ENCODE assay signal across 30 cellular contexts in the genomic region with DNA sequence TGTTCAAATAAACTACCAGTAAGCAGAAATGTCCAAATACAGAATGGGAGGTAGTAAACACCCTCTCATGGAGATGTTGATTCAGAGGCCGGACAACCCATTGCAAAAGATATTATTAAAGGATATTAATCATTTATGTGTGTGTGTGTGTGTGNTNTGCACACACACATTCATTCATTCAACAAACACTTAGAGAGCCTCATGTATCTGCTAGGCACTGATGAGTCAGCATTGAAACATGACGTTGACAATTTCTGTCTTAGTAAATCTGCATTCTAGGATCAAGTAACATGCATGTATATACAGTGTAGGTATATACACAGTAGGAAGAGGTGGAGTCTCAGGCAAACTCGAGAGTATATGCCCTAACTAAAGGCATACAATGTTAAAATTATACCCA.
DNase-seq lines count a peak whose midpoint lies in the region; ATAC-seq, FAIRE-seq and TF ChIP-seq lines count a peak whose summit lies in the region.
"Had no signal": no experiment of that assay in that cellular context is flagged by ENCODE, and none has a peak within 500 bp of the region (broad histone marks: within the 10 kb centered on the region; RNA-seq: fewer than 3 reads in every experiment).

No MANE protein-coding gene starts in this region.

- no peak overlapping the region for H3K4me3 Mint-ChIP-seq in immature natural killer cell
- H3K4me3 Mint-ChIP-seq in activated T-cell treated with anti-CD3 and anti-CD28 coated beads, Interleukin-2, amount 50 U/mL, for 4 hours, result no peak overlapping the region
- no peak overlapping the region for H3K4me3 Mint-ChIP-seq in CD8-positive, alpha-beta memory T cell
- H3K4me3 Mint-ChIP-seq: CD4-positive, CD25-positive, alpha-beta regulatory T cell; HFFc6 had no signal

- no peaks in the 10 kb centered on the region for H3K9me1 ChIP-seq in K562 (ENCODE audit: control insufficient read depth, insufficient read depth, low read length)

- no peaks in the 10 kb centered on the region for H3K4me1 Mint-ChIP-seq in immature natural killer cell
- no peaks in the 10 kb centered on the region for H3K4me1 Mint-ChIP-seq in activated T-cell treated with anti-CD3 and anti-CD28 coated beads, Interleukin-2, amount 50 U/mL, for 4 hours (ENCODE audit: low read depth)
- H3K4me1 Mint-ChIP-seq in CD8-positive, alpha-beta memory T cell, result no peaks in the 10 kb centered on the region

- H3K36me3 ChIP-seq in SK-N-SH (replicated peaks in 1 of 2; ENCODE audit: control insufficient read depth in 1 of 2, insufficient read depth in 2 of 2, low read length in 1 of 2) (no peaks in the 10 kb centered on the region), K562 (ENCODE audit: control insufficient read depth, insufficient read depth, low read length) (no peaks in the 10 kb centered on the region), mesenchymal stem cell (ENCODE audit: control insufficient read depth in 1 of 2, insufficient read depth in 2 of 2, low read depth in 1 of 2, low read length in 2 of 2) (no peaks in the 10 kb centered on the region), smooth muscle cell (ENCODE audit: low read depth) (no peaks in the 10 kb centered on the region)
- no peaks in the 10 kb centered on the region for H3K36me3 ChIP-seq in CD8-positive, alpha-beta memory T cell (ENCODE audit: insufficient read depth, low read length)
- H3K36me3 ChIP-seq: BLaER1, HAP-1 had no signal

- H3K27ac ChIP-seq in SK-N-SH (ENCODE audit: low read depth in 2 of 2, low read length in 1 of 2) (peak overlapping the region in 1 of 2 experiments; percentile 79; a peak in 2 of 4 replicates), K562 (ENCODE audit: extremely low read depth, low read depth, low read length) (no peak overlapping the region), mesenchymal stem cell (ENCODE audit: low read length, poor library complexity, severe bottlenecking) (no peak overlapping the region), smooth muscle cell (ENCODE audit: low read depth) (peak overlapping the region; percentile 100)
- no peak overlapping the region for H3K27ac ChIP-seq in CD8-positive, alpha-beta memory T cell (ENCODE audit: low read depth, low read length)
- H3K27ac ChIP-seq: BLaER1, SK-N-MC had no signal

- no peak for FAIRE-seq in K562 (lab: Jason Lieb, UNC)
- FAIRE-seq: GM12878, RCC 7860 had no signal

- no TSS peak for BruUV-seq in K562 (replicated peaks; lab: Mats Ljungman, UMichigan)

- H3K4me1 ChIP-seq in SK-N-SH (ENCODE audit: control insufficient read depth in 1 of 2, insufficient read depth in 2 of 2, low read depth in 1 of 2, low read length in 1 of 2) (peaks cover 0 to 22% of the 10 kb centered on the region in 2 experiments; a peak in 3 of 4 replicates), K562 (replicated peaks in 1 of 2; ENCODE audit: control insufficient read depth in 2 of 2, insufficient read depth in 2 of 2, low read length in 2 of 2) (no peaks in the 10 kb centered on the region), mesenchymal stem cell (ENCODE audit: control insufficient read depth, insufficient read depth, low read depth, low read length) (peaks cover 4% of the 10 kb centered on the region), smooth muscle cell (ENCODE audit: low read depth) (peaks cover 25% of the 10 kb centered on the region)
- H3K4me1 ChIP-seq in CD8-positive, alpha-beta memory T cell (ENCODE audit: insufficient read depth, low read length), result no peaks in the 10 kb centered on the region
- H3K4me1 ChIP-seq: BLaER1, HAP-1 had no signal

- H3K18ac ChIP-seq in mesenchymal stem cell (ENCODE audit: low read depth in 1 of 2, low read length in 2 of 2), result no peak overlapping the region

- no peak overlapping the region for H2BK120ac ChIP-seq in mesenchymal stem cell (ENCODE audit: low read depth, low read length)

- 67% methylated on average over 3 of the region's 3 CpGs for WGBS in SK-N-SH (ENCODE audit: low lambda C conversion rate)
- 0% methylated on average over 3 of the region's 3 CpGs for WGBS in K562 (ENCODE audit: insufficient coverage, low coverage, missing lambda C conversion rate)
- WGBS in mesenchymal stem cell, result 86% methylated on average over 1 of the region's 3 CpGs
- 71% methylated on average over 3 of the region's 3 CpGs for WGBS in smooth muscle cell (ENCODE audit: low lambda C conversion rate)

- DNase-seq in SK-N-SH, result no peak
- no peak for DNase-seq in K562 (ENCODE audit: extremely low read depth in 1 of 4, low spot score in 3 of 4)
- no peak for DNase-seq in mesenchymal stem cell
- DNase-seq in smooth muscle cell (lab: John Stamatoyannopoulos, UW; ENCODE audit: unreplicated experiment), result no peak
- no peak for DNase-seq in immature natural killer cell
- DNase-seq in activated T-cell treated with anti-CD3 and anti-CD28 coated beads, Interleukin-2, amount 50 U/mL, for 4 hours, result no peak
- DNase-seq in CD8-positive, alpha-beta memory T cell, result no peak
- DNase-seq: 8988T; CD4-positive, CD25-positive, alpha-beta regulatory T cell; DMS79; EL; GDM1; GOT3; HFFc6; Karpas-422; NCI-H1092; NCI-H1417 treated with DMSO at 0.1 percent for 48 hours; NCI-H187; NCI-H2081 treated with DMSO at 0.1 percent for 48 hours; NCI-H2171; NCI-H226; NCI-H510A; NCI-H69; SIG-M5 had no signal

- H3K79me1 ChIP-seq in mesenchymal stem cell (replicated peaks; ENCODE audit: low read length, poor library complexity, severe bottlenecking), result no peaks in the 10 kb centered on the region

- no peak overlapping the region for H3K9ac ChIP-seq in SK-N-SH
- H3K9ac ChIP-seq in K562 (ENCODE audit: insufficient read depth in 1 of 2, low read depth in 2 of 2, low read length in 2 of 2), result no peak overlapping the region
- H3K9ac ChIP-seq in mesenchymal stem cell (ENCODE audit: low read length), result peak overlapping the region; percentile 82
- peak overlapping the region; percentile 86 for H3K9ac ChIP-seq in smooth muscle cell (ENCODE audit: low read depth)
- H3K9ac ChIP-seq: BLaER1 had no signal

- H3K9me2 ChIP-seq in SK-N-SH, result no peaks in the 10 kb centered on the region

- H4K20me1 ChIP-seq in SK-N-SH (ENCODE audit: insufficient read depth) (no peaks in the 10 kb centered on the region), K562 (replicated peaks; ENCODE audit: control insufficient read depth, insufficient read depth, low read length) (no peaks in the 10 kb centered on the region), smooth muscle cell (ENCODE audit: low read depth) (no peaks in the 10 kb centered on the region)
- H4K20me1 ChIP-seq: BLaER1 had no signal

- no peak overlapping the region for H3K4me3 ChIP-seq in SK-N-SH (ENCODE audit: low read depth in 2 of 2, low read length in 1 of 2)
- no peak overlapping the region for H3K4me3 ChIP-seq in K562
- no peak overlapping the region for H3K4me3 ChIP-seq in mesenchymal stem cell (ENCODE audit: insufficient read depth in 1 of 2, low read depth in 1 of 2, low read length in 2 of 2)
- H3K4me3 ChIP-seq in smooth muscle cell, result no peak overlapping the region
- H3K4me3 ChIP-seq in CD8-positive, alpha-beta memory T cell (ENCODE audit: low read length), result no peak overlapping the region
- H3K4me3 ChIP-seq: BLaER1, GM12878, HAP-1, SK-N-MC had no signal

- no peak overlapping the region for H3K27ac Mint-ChIP-seq in immature natural killer cell
- no peak overlapping the region for H3K27ac Mint-ChIP-seq in CD8-positive, alpha-beta memory T cell
- H3K27ac Mint-ChIP-seq: CD4-positive, CD25-positive, alpha-beta regulatory T cell had no signal

- ATAC-seq in SK-N-SH treated with all-trans-retinoic acid at 6 μM for 48 hours, result no peak
- no peak for ATAC-seq in K562
- no peak for ATAC-seq in activated T-cell treated with anti-CD3 and anti-CD28 coated beads, Interleukin-2, amount 50 U/mL, for 4 hours
- ATAC-seq: GM12878 had no signal

- H3K27me3 Mint-ChIP-seq in immature natural killer cell (ENCODE audit: low read depth in 3 of 3), result peaks cover 3 to 4% (median 4%) of the 10 kb centered on the region in 3 donors
- peaks cover 7% of the 10 kb centered on the region for H3K27me3 Mint-ChIP-seq in activated T-cell treated with anti-CD3 and anti-CD28 coated beads, Interleukin-2, amount 50 U/mL, for 4 hours (ENCODE audit: low read depth)
- peaks cover 15 to 43% of the 10 kb centered on the region in 2 donors for H3K27me3 Mint-ChIP-seq in CD8-positive, alpha-beta memory T cell

- H3K14ac ChIP-seq in mesenchymal stem cell (ENCODE audit: low read length in 2 of 2), result no peak overlapping the region

- POLR2A ChIA-PET in SK-N-SH (lab: Yijun Ruan, JAX) (no interaction called here), K562 (lab: Yijun Ruan, JAX) (no interaction called here)
- POLR2A ChIA-PET in CD8-positive, alpha-beta memory T cell (lab: Charles Lee), result no interaction called here

- H2BK15ac ChIP-seq in mesenchymal stem cell (ENCODE audit: low read depth, poor library complexity, severe bottlenecking), result no peak overlapping the region

- no peak overlapping the region for H2AK5ac ChIP-seq in mesenchymal stem cell (ENCODE audit: low read length, severe bottlenecking)

- no peak for TF ChIP-seq RAD21 in SK-N-SH (IDR thresholded peaks at IDR 0.05; ENCODE audit: low read length)
- no peak for TF ChIP-seq RAD21 in K562 (CRISPR knock-in tag; conservative IDR thresholded peaks at IDR 0.05 in 1 of 2, IDR thresholded peaks at IDR 0.05 in 1 of 2)

- no peaks in the 10 kb centered on the region for H3K27me3 ChIP-seq in SK-N-SH (ENCODE audit: insufficient read depth)
- H3K27me3 ChIP-seq in K562 (ENCODE audit: control insufficient read depth in 2 of 2, insufficient read depth in 2 of 2, low read length in 2 of 2), result no peaks in the 10 kb centered on the region
- H3K27me3 ChIP-seq in mesenchymal stem cell (ENCODE audit: control insufficient read depth in 1 of 2, insufficient read depth in 1 of 2, low read length in 2 of 2), result no peaks in the 10 kb centered on the region
- no peaks in the 10 kb centered on the region for H3K27me3 ChIP-seq in smooth muscle cell (ENCODE audit: low read depth)
- H3K27me3 ChIP-seq in CD8-positive, alpha-beta memory T cell (ENCODE audit: insufficient read depth, low read length, poor library complexity, severe bottlenecking), result no peaks in the 10 kb centered on the region
- H3K27me3 ChIP-seq: BLaER1 had no signal

- no peak overlapping the region for H2BK12ac ChIP-seq in mesenchymal stem cell (ENCODE audit: low read length in 2 of 2)

- H2BK5ac ChIP-seq in mesenchymal stem cell (ENCODE audit: low read depth, low read length, poor library complexity, severe bottlenecking), result no peak overlapping the region

- H3K9me3 ChIP-seq in SK-N-SH (no peaks in the 10 kb centered on the region), K562 (replicated peaks; ENCODE audit: control insufficient read depth, insufficient read depth, low read depth, low read length) (no peaks in the 10 kb centered on the region), mesenchymal stem cell (ENCODE audit: control insufficient read depth, low read length) (no peaks in the 10 kb centered on the region), smooth muscle cell (replicated peaks; ENCODE audit: low read depth) (no peaks in the 10 kb centered on the region)
- no peaks in the 10 kb centered on the region for H3K9me3 ChIP-seq in CD8-positive, alpha-beta memory T cell (ENCODE audit: low read length)
- H3K9me3 ChIP-seq: BLaER1, HAP-1 had no signal

- no peak overlapping the region for H3K4me2 ChIP-seq in SK-N-SH
- no peak overlapping the region for H3K4me2 ChIP-seq in K562 (ENCODE audit: insufficient read depth, low read length)
- H3K4me2 ChIP-seq in mesenchymal stem cell (ENCODE audit: low read length, poor library complexity, severe bottlenecking), result no peak overlapping the region
- peak overlapping the region; percentile 18 for H3K4me2 ChIP-seq in smooth muscle cell
- H3K4me2 ChIP-seq: BLaER1 had no signal

- in situ Hi-C loops in K562 (cut with MboI), result no loop called here

- H4K8ac ChIP-seq in mesenchymal stem cell (ENCODE audit: low read length), result no peak overlapping the region

- H2AFZ ChIP-seq in SK-N-SH (ENCODE audit: low read depth) (0 out of 2 replicates have a peak overlapping the region, but pooled peaks have one; percentile 34), K562 (ENCODE audit: low read depth, low read length) (no peak overlapping the region), mesenchymal stem cell (ENCODE audit: low read depth, low read length) (no peak overlapping the region), smooth muscle cell (ENCODE audit: low read depth) (no peak overlapping the region)

- CTCF ChIA-PET in SK-N-SH (lab: Yijun Ruan, JAX), result no interaction called here
- CTCF ChIA-PET in K562 (lab: Yijun Ruan, JAX; ENCODE audit: low intra/inter-chr PET ratio), result no interaction called here
- CTCF ChIA-PET in CD8-positive, alpha-beta memory T cell (lab: Charles Lee), result no interaction called here

- intact Hi-C loops in K562 (cut with micrococcal nuclease), result no loop called here

- no peaks in the 10 kb centered on the region for H3K9me3 Mint-ChIP-seq in immature natural killer cell
- H3K9me3 Mint-ChIP-seq in activated T-cell treated with anti-CD3 and anti-CD28 coated beads, Interleukin-2, amount 50 U/mL, for 4 hours, result no peaks in the 10 kb centered on the region
- H3K9me3 Mint-ChIP-seq in CD8-positive, alpha-beta memory T cell, result peaks cover 0 to 2% (median 0%) of the 10 kb centered on the region in 5 donors
- H3K9me3 Mint-ChIP-seq: HFFc6 had no signal

- TF ChIP-seq POLR2A in K562 (conservative IDR thresholded peaks at IDR 0.05), result no peak

- H3K4ac ChIP-seq in mesenchymal stem cell (ENCODE audit: low read depth in 1 of 2, low read length in 2 of 2), result no peak overlapping the region

- H3F3A ChIP-seq in SK-N-SH (replicated peaks; ENCODE audit: insufficient read depth) (no peaks in the 10 kb centered on the region), smooth muscle cell (ENCODE audit: low read depth) (peaks cover 71% of the 10 kb centered on the region)

- H3K36me3 Mint-ChIP-seq in immature natural killer cell, result no peaks in the 10 kb centered on the region
- no peaks in the 10 kb centered on the region for H3K36me3 Mint-ChIP-seq in activated T-cell treated with anti-CD3 and anti-CD28 coated beads, Interleukin-2, amount 50 U/mL, for 4 hours (ENCODE audit: insufficient read depth)
- H3K36me3 Mint-ChIP-seq in CD8-positive, alpha-beta memory T cell, result peaks cover 0 to 1% (median 0%) of the 10 kb centered on the region in 3 donors
- H3K36me3 Mint-ChIP-seq: CD4-positive, CD25-positive, alpha-beta regulatory T cell had no signal

- no peaks in the 10 kb centered on the region for H3K79me2 ChIP-seq in SK-N-SH (ENCODE audit: insufficient read depth)
- H3K79me2 ChIP-seq in K562 (ENCODE audit: control insufficient read depth, insufficient read depth, low read length), result no peaks in the 10 kb centered on the region
- H3K79me2 ChIP-seq in smooth muscle cell (ENCODE audit: low read depth), result no peaks in the 10 kb centered on the region

- no peak for TF ChIP-seq EP300 in SK-N-SH (IDR thresholded peaks at IDR 0.05; ENCODE audit: borderline replicate concordance in 1 of 2, low read depth in 1 of 2, low read length in 1 of 2)
- TF ChIP-seq EP300 in K562 (IDR thresholded peaks at IDR 0.05; ENCODE audit: low read length), result no peak

- H4K91ac ChIP-seq in mesenchymal stem cell (ENCODE audit: low read length), result no peak overlapping the region

- H3K23ac ChIP-seq in mesenchymal stem cell (ENCODE audit: low read length in 2 of 2), result no peak overlapping the region

- TF ChIP-seq CTCF in SK-N-SH (IDR thresholded peaks at IDR 0.05), result no peak
- TF ChIP-seq CTCF in K562 (IDR thresholded peaks at IDR 0.05 in 2 of 3, conservative IDR thresholded peaks at IDR 0.05 in 1 of 3; ENCODE audit: insufficient read depth in 2 of 3, low read depth in 1 of 3, low read length in 3 of 3), result no peak
- no peak for TF ChIP-seq CTCF in smooth muscle cell (IDR thresholded peaks at IDR 0.05; ENCODE audit: borderline replicate concordance, insufficient read depth, poor library complexity, severe bottlenecking)

Comparison
In these comparisons a context has a peak if more than half of its experiments do, and no peak if none do; other contexts are left out.
1. H3K9ac ChIP-seq: peak in mesenchymal stem cell (single experiment) and smooth muscle cell (single experiment); none in SK-N-SH (single experiment) and K562 (0 of 2).